In the genomic region with DNA sequence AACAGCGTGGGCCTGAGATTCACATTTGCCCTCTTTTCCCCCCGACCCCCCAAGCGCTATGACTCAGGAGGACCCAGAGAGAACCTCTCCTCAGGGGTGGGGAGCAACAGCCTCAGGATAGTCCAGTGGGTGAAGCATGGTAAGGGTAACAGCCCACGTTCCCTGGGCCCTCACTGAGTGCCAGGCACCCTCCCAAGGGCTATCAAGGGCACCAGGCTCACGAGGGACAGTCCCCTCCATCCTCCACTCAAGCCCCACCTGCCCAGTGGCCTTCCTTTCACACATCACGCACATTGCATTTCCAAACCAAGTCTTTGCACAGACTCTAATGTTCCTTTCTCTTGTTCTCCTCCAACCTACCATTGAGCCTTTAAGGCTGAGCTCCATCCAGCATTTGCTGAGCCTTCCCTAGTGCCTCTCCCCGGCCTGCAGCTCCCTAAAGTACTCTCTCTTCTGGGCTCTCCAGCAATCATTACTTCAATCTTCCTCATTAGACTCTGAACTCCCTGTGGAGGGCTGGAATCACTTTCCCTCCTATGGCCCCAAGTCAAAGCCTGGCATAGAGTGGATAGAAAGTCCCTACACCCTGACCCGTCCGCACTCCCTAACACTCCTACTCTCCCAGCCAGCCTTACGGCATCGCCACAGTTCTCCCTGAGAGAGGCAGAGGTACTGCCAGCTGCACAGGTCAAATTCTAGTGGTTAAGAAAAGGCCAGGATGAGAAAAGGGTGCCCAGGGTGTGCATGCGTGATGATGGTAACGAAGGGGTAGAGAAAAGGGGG, we compare ENCODE assay signal across 8 cellular contexts. TPM values are rescaled to one million over a fixed set of nuclear protein-coding genes. Genes with fewer than 3 reads are reported as not detected.
DNase-seq lines count a peak whose midpoint lies in the region; ATAC-seq lines count a peak whose summit lies in the region.

No MANE protein-coding gene starts in this region.

- peaks cover 0 to 9% of the 10 kb centered on the region in 2 donors for H3K36me3 Mint-ChIP-seq in naive B cell

- DNase-seq in NCI-H1417 (lab: John Stamatoyannopoulos, UW) (peak in 2 of 3 experiments; percentile 68 to 75), NCI-H1417 treated with DMSO at 0.1 percent for 48 hours (lab: John Stamatoyannopoulos, UW) (no peak), NCI-H69 (lab: John Stamatoyannopoulos, UW) (peak; percentile 21), dermis blood vessel endothelial cell (peak; percentile 18), naive B cell (no peak), globus pallidus (ENCODE audit: low spot score) (no peak), NCI-H128 (lab: John Stamatoyannopoulos, UW; ENCODE audit: unreplicated experiment) (no peak), midbrain (lab: John Stamatoyannopoulos, UW) (no peak)

- peaks cover 49 to 56% (median 49%) of the 10 kb centered on the region in 3 donors for H3K4me1 Mint-ChIP-seq in naive B cell

- H3K27me3 Mint-ChIP-seq in naive B cell, result no peaks in the 10 kb centered on the region

- peak overlapping the region; percentile 84 to 95 (median 90) for H3K4me3 Mint-ChIP-seq in naive B cell

- no peak for ATAC-seq in naive B cell (ENCODE audit: low read depth in 2 of 2)

- H3K27ac Mint-ChIP-seq in naive B cell, result peak overlapping the region; percentile 10 to 96 (median 78)

- no peaks in the 10 kb centered on the region for H3K9me3 Mint-ChIP-seq in naive B cell

RNA-seq across cellular contexts. Expression of a gene that starts 1.0 kb away (rescaled TPM):
- total RNA-seq in dermis blood vessel endothelial cell, result 64.5 and 72.9 TPM in 2 replicates
- 100 to 1,000 TPM in 4 of 6 donors, 10 to 100 TPM in 2; 93.3 to 149 (median 105) TPM for polyA plus RNA-seq in naive B cell (ENCODE audit: low read depth in 6 of 6)

RNA-seq across cellular contexts. Expression of a gene that starts 1.2 kb away (rescaled TPM):
- total RNA-seq in dermis blood vessel endothelial cell, result 16.0 and 17.7 TPM in 2 replicates
- 1 to 10 TPM in 5 of 6 donors, not detected in 1; 5.6 to 8.8 (median 6.3) TPM for polyA plus RNA-seq in naive B cell (ENCODE audit: low read depth in 6 of 6)

RNA-seq across cellular contexts. Expression of a gene that starts 22.3 kb away (rescaled TPM):
- 0.14 and 0.34 TPM in 2 replicates for total RNA-seq in dermis blood vessel endothelial cell
- under 1 TPM in 1 of 6 donors, not detected in 5; 0.21 TPM for polyA plus RNA-seq in naive B cell (ENCODE audit: low read depth in 6 of 6)

RNA-seq across cellular contexts. Expression of a gene that starts 59.3 kb away (rescaled TPM):
- 23.5 and 29.7 TPM in 2 replicates for total RNA-seq in dermis blood vessel endothelial cell
- polyA plus RNA-seq in naive B cell (ENCODE audit: low read depth in 6 of 6), result 10 to 100 TPM; 26.4 to 30.3 (median 27.3) TPM

RNA-seq across cellular contexts. Expression of a gene that starts 59.6 kb away (rescaled TPM):
- total RNA-seq in dermis blood vessel endothelial cell, result 51.6 and 83.9 TPM in 2 replicates
- 10 to 100 TPM; 20.0 to 24.3 (median 22.1) TPM for polyA plus RNA-seq in naive B cell (ENCODE audit: low read depth in 6 of 6)

Comparison
In these comparisons a context has a peak if more than half of its experiments do, and no peak if none do; other contexts are left out.
1. DNase-seq: peak in NCI-H1417 (2 of 3), NCI-H69 (single experiment) and dermis blood vessel endothelial cell (single experiment); none in NCI-H1417 treated with DMSO at 0.1 percent for 48 hours (single experiment), naive B cell (single experiment), globus pallidus (single experiment), NCI-H128 (single experiment) and midbrain (single experiment).